ENCODE assay signal across 8 cellular contexts in genomic region chr12:51814311-51815088, GRCh38. TPM values are rescaled to one million over a fixed set of nuclear protein-coding genes. Genes with fewer than 3 reads are reported as not detected.
DNase-seq lines count a peak whose midpoint lies in the region; ATAC-seq and TF ChIP-seq lines count a peak whose summit lies in the region.

No MANE protein-coding gene starts in this region.

- no peak for DNase-seq in GM12864 (ENCODE audit: low read depth)
- peak; percentile 51 for DNase-seq in NCI-H2171 treated with DMSO at 0.1 percent for 48 hours (lab: John Stamatoyannopoulos, UW)
- DNase-seq in activated CD8-positive, alpha-beta memory T cell treated with anti-CD3 and anti-CD28 coated beads, Interleukin-2, amount 10 ng/mL, durations not matched to agents 7 days and 5 days, result peak; percentile 77
- DNase-seq in memory B cell (ENCODE audit: low spot score in 2 of 2), result peak; percentile 23 to 56
- peak in 2 of 3 donors; percentile 37 to 71 for DNase-seq in stimulated activated CD4-positive, alpha-beta T cell treated with anti-CD3 and anti-CD28 coated beads, TNF-alpha, amount 100 ng/mL, for 48 hours (ENCODE audit: low read depth in 3 of 3)

- peaks cover 3% of the 10 kb centered on the region for H3K4me1 Mint-ChIP-seq in activated CD8-positive, alpha-beta memory T cell treated with anti-CD3 and anti-CD28 coated beads, Interleukin-2, amount 10 ng/mL, durations not matched to agents 7 days and 5 days
- H3K4me1 Mint-ChIP-seq in memory B cell, result peaks cover 6% of the 10 kb centered on the region

- H3K4me3 ChIP-seq in GM12864 (ENCODE audit: low read depth, low read length) (no peak overlapping the region), endocrine pancreas (ENCODE audit: control insufficient read depth, insufficient read depth, low read length) (no peak overlapping the region)

- CTCF ChIA-PET in activated CD8-positive, alpha-beta memory T cell treated with anti-CD3 and anti-CD28 coated beads, Interleukin-2, amount 10 ng/mL, durations not matched to agents 7 days and 5 days (lab: Charles Lee), result interaction anchor here (0.6 to 2.9 kb wide), 17 partner anchors 9 to 430 kb away, joined by 3 to 22 read pairs (median 4); partner anchors contain the start of gene ANKRD33

- no peaks in the 10 kb centered on the region for H3K9me3 Mint-ChIP-seq in activated CD8-positive, alpha-beta memory T cell treated with anti-CD3 and anti-CD28 coated beads, Interleukin-2, amount 10 ng/mL, durations not matched to agents 7 days and 5 days (ENCODE audit: low read depth)
- no peaks in the 10 kb centered on the region for H3K9me3 Mint-ChIP-seq in memory B cell

- H3K9ac ChIP-seq in endocrine pancreas (ENCODE audit: control insufficient read depth, insufficient read depth, low read length), result peak overlapping the region; percentile 74

- no peaks in the 10 kb centered on the region for H3K4me1 ChIP-seq in endocrine pancreas (ENCODE audit: control insufficient read depth, insufficient read depth, low read length)

- H3K36me3 ChIP-seq in endocrine pancreas (ENCODE audit: control insufficient read depth, insufficient read depth, low read length), result no peaks in the 10 kb centered on the region

- H3K4me3 Mint-ChIP-seq in activated CD8-positive, alpha-beta memory T cell treated with anti-CD3 and anti-CD28 coated beads, Interleukin-2, amount 10 ng/mL, durations not matched to agents 7 days and 5 days, result peak overlapping the region; percentile 57
- peak overlapping the region; percentile 79 for H3K4me3 Mint-ChIP-seq in memory B cell

- H3K27me3 Mint-ChIP-seq in activated CD8-positive, alpha-beta memory T cell treated with anti-CD3 and anti-CD28 coated beads, Interleukin-2, amount 10 ng/mL, durations not matched to agents 7 days and 5 days, result peaks cover 13% of the 10 kb centered on the region
- peaks cover 34% of the 10 kb centered on the region for H3K27me3 Mint-ChIP-seq in memory B cell

- no peak overlapping the region for H3K27ac Mint-ChIP-seq in activated CD8-positive, alpha-beta memory T cell treated with anti-CD3 and anti-CD28 coated beads, Interleukin-2, amount 10 ng/mL, durations not matched to agents 7 days and 5 days
- H3K27ac Mint-ChIP-seq in memory B cell, result no peak overlapping the region

- H3K27me3 ChIP-seq in endocrine pancreas (ENCODE audit: control insufficient read depth, insufficient read depth, low read length), result no peaks in the 10 kb centered on the region

- ATAC-seq in activated CD8-positive, alpha-beta memory T cell treated with anti-CD3 and anti-CD28 coated beads, Interleukin-2, amount 10 ng/mL, durations not matched to agents 7 days and 5 days, result peak; percentile 98
- ATAC-seq in memory B cell (ENCODE audit: low read depth), result peak; percentile 75
- ATAC-seq in HG03439 (IDR thresholded peaks at IDR 0.05; ENCODE audit: unreplicated experiment), result no peak
- ATAC-seq in GM21825 (IDR thresholded peaks at IDR 0.05; ENCODE audit: unreplicated experiment), result no peak

- peak; percentile 58 for TF ChIP-seq CTCF in GM12864 (IDR thresholded peaks at IDR 0.05; ENCODE audit: low read depth, low read length, missing control alignments)

- H3K9me3 ChIP-seq in endocrine pancreas (ENCODE audit: control insufficient read depth, low read length), result no peaks in the 10 kb centered on the region

- no peaks in the 10 kb centered on the region for H3K36me3 Mint-ChIP-seq in activated CD8-positive, alpha-beta memory T cell treated with anti-CD3 and anti-CD28 coated beads, Interleukin-2, amount 10 ng/mL, durations not matched to agents 7 days and 5 days
- H3K36me3 Mint-ChIP-seq in memory B cell, result no peaks in the 10 kb centered on the region

RNA-seq across cellular contexts. Expression of gene FIGNL2, which starts 34.0 kb away (rescaled TPM):
- total RNA-seq in activated CD8-positive, alpha-beta memory T cell treated with anti-CD3 and anti-CD28 coated beads, Interleukin-2, amount 10 ng/mL, durations not matched to agents 7 days and 5 days, result under 1 TPM; 0.40 to 0.73 TPM

Comparison
In these comparisons a context has a peak if more than half of its experiments do, and no peak if none do; other contexts are left out.
1. ATAC-seq: peak in activated CD8-positive, alpha-beta memory T cell treated with anti-CD3 and anti-CD28 coated beads, Interleukin-2, amount 10 ng/mL, durations not matched to agents 7 days and 5 days (single experiment) and memory B cell (single experiment); none in HG03439 (single experiment) and GM21825 (single experiment).